In genomic region chr3:40309439-40309924, GRCh38 we compare ENCODE assay signal across 8 cellular contexts. TPM values are rescaled to one million over a fixed set of nuclear protein-coding genes. Genes with fewer than 3 reads are reported as not detected.
A peak's percentile ranks its signal among the peaks of the same experiment; 100 is the strongest.
DNase-seq lines count a peak whose midpoint lies in the region; ATAC-seq and TF ChIP-seq lines count a peak whose summit lies in the region.

Gene EIF1B (plus strand): TSS chr3:40309707. CDS start chr3:40309942, 235 bp downstream.

- H3K9me3 ChIP-seq in RWPE2 (ENCODE audit: severe bottlenecking) (no peaks in the 10 kb centered on the region), stomach (no peaks in the 10 kb centered on the region)

- TF ChIP-seq POLR2A in stomach (IDR thresholded peaks at IDR 0.05), result peak in 2 of 4 donors; percentile 45 to 90

- TF ChIP-seq EP300 in stomach (IDR thresholded peaks at IDR 0.05), result no peak

- H3K27me3 Mint-ChIP-seq in nephron (ENCODE audit: low read depth), result no peaks in the 10 kb centered on the region

- WGBS in stomach, 5 donors, result 0% methylated on average over 40 to 49 of the region's 49 CpGs

- H3K36me3 ChIP-seq in RWPE2 (ENCODE audit: low read depth), result peaks cover 31% of the 10 kb centered on the region
- peaks cover 13 to 33% (median 32%) of the 10 kb centered on the region in 4 donors for H3K36me3 ChIP-seq in stomach

- no peaks in the 10 kb centered on the region for H3K9me3 Mint-ChIP-seq in nephron

- H3K27ac Mint-ChIP-seq in nephron, result peak within 1 kb of the TSS; percentile 98 to 100 (median 99)

- DNase-seq in ELF-1 (ENCODE audit: low read depth, low spot score) (peak; percentile 99), GOT3 (lab: John Stamatoyannopoulos, UW) (peak; percentile 90), LNCaP clone FGC (ENCODE audit: low read depth) (peak; percentile 89), RWPE2 (ENCODE audit: low spot score) (peak; percentile 94), fibroblast of pulmonary artery (ENCODE audit: low read depth) (peak; percentile 98), stomach (peak; percentile 99)
- peak; percentile 97 for DNase-seq in activated T-helper 9 cell treated with anti-CD3 and anti-CD28 coated beads, Interleukin-2, amount 50 U/mL, for 16 hours (ENCODE audit: low read depth)

- peak within 1 kb of the TSS; percentile 97 to 100 (median 99) for H3K4me3 Mint-ChIP-seq in nephron

- peaks cover 12% of the 10 kb centered on the region for H3K4me1 ChIP-seq in RWPE2 (ENCODE audit: insufficient read depth, poor library complexity, severe bottlenecking)
- H3K4me1 ChIP-seq in stomach, result peaks cover 27 to 51% (median 38%) of the 10 kb centered on the region in 4 donors

- ATAC-seq in RWPE2 (ENCODE audit: low read depth), result peak; percentile 91

- intact Hi-C loops in stomach (cut with DNase I; ENCODE audit: low total_unique reads), result no loop called here

- H3K36me3 Mint-ChIP-seq in nephron (ENCODE audit: low read depth), result peaks cover 36% of the 10 kb centered on the region

- H3K27ac ChIP-seq in RWPE2 (ENCODE audit: poor library complexity, severe bottlenecking) (peak within 1 kb of the TSS; percentile 61), stomach (peak within 1 kb of the TSS; percentile 95 to 99 (median 97))

- peak within 1 kb of the TSS; percentile 86 for H3K4me3 ChIP-seq in LNCaP clone FGC (ENCODE audit: low read depth, low read length)
- H3K4me3 ChIP-seq in RWPE2 (ENCODE audit: severe bottlenecking), result peak within 1 kb of the TSS; percentile 87
- peak within 1 kb of the TSS; percentile 96 for H3K4me3 ChIP-seq in fibroblast of pulmonary artery (replicated peaks; ENCODE audit: low read depth, low read length)
- H3K4me3 ChIP-seq in stomach, result peak within 1 kb of the TSS; percentile 91 to 98 (median 94)

- peak; percentile 68 for TF ChIP-seq CTCF in LNCaP clone FGC (IDR thresholded peaks at IDR 0.05; ENCODE audit: control insufficient read depth, extremely low read depth, insufficient read depth)
- TF ChIP-seq CTCF in RWPE2 (IDR thresholded peaks at IDR 0.05; ENCODE audit: poor library complexity, severe bottlenecking), result peak; percentile 96
- peak; percentile 81 for TF ChIP-seq CTCF in fibroblast of pulmonary artery (IDR thresholded peaks at IDR 0.05; ENCODE audit: low read length, missing control alignments)
- TF ChIP-seq CTCF in nephron (IDR thresholded peaks at IDR 0.05; ENCODE audit: unreplicated experiment in 3 of 3), result peak; percentile 88 to 98 (median 91)
- peak in 5 of 7 experiments; percentile 68 to 94 (median 89) for TF ChIP-seq CTCF in stomach (IDR thresholded peaks at IDR 0.05)

- no peaks in the 10 kb centered on the region for H3K27me3 ChIP-seq in RWPE2 (ENCODE audit: insufficient read depth, poor library complexity, severe bottlenecking)
- H3K27me3 ChIP-seq in stomach, result no peaks in the 10 kb centered on the region

- peaks cover 23% of the 10 kb centered on the region for H3K4me1 Mint-ChIP-seq in nephron

RNA-seq across cellular contexts. Expression of gene EIF1B, which starts in this region (rescaled TPM):
- total RNA-seq in stomach, result 10 to 100 TPM in 4 of 5 donors, 1 to 10 TPM in 1; 2.6 to 44.5 (median 18.3) TPM
- polyA plus RNA-seq in stomach, result 10 to 100 TPM; 52.7 to 76.8 (median 68.3) TPM

Comparison
In these comparisons a context has a peak if more than half of its experiments do, and no peak if none do; other contexts are left out.
1. Peak in every context shown above with its lines: DNase-seq, ATAC-seq, H3K4me3 ChIP-seq and H3K27ac ChIP-seq.